ENCODE assay signal across 8 cellular contexts in genomic region chr19:19820774-19821315, GRCh38. TPM values are rescaled to one million over a fixed set of nuclear protein-coding genes. Genes with fewer than 3 reads are reported as not detected.
DNase-seq lines count a peak whose midpoint lies in the region; ATAC-seq and TF ChIP-seq lines count a peak whose summit lies in the region.

No MANE protein-coding gene starts in this region.

- no peaks in the 10 kb centered on the region for H3K27me3 Mint-ChIP-seq in activated CD8-positive, alpha-beta memory T cell treated with anti-CD3 and anti-CD28 coated beads, Interleukin-2, amount 10 ng/mL, durations not matched to agents 7 days and 5 days
- H3K27me3 Mint-ChIP-seq in activated naive CD8-positive, alpha-beta T cell treated with anti-CD3 and anti-CD28 coated beads, Interleukin-2, amount 50 U/mL, for 24 hours = no peaks in the 10 kb centered on the region

- H3K4me3 ChIP-seq in tibial artery = peak overlapping the region; percentile 67 to 70

- H3K27ac Mint-ChIP-seq in activated CD8-positive, alpha-beta memory T cell treated with anti-CD3 and anti-CD28 coated beads, Interleukin-2, amount 10 ng/mL, durations not matched to agents 7 days and 5 days = peak overlapping the region; percentile 99
- peak overlapping the region; percentile 97 for H3K27ac Mint-ChIP-seq in activated naive CD8-positive, alpha-beta T cell treated with anti-CD3 and anti-CD28 coated beads, Interleukin-2, amount 50 U/mL, for 24 hours

- no peak for DNase-seq in activated CD8-positive, alpha-beta memory T cell treated with anti-CD3 and anti-CD28 coated beads, Interleukin-2, amount 10 ng/mL, durations not matched to agents 7 days and 5 days
- DNase-seq in activated CD8-positive, alpha-beta memory T cell treated with anti-CD3 and anti-CD28 coated beads, Interleukin-2, amount 50 U/mL, for 4 hours = no peak
- DNase-seq in activated naive CD8-positive, alpha-beta T cell treated with anti-CD3 and anti-CD28 coated beads, Interleukin-2, amount 50 U/mL, for 24 hours = no peak
- peak; percentile 37 for DNase-seq in left kidney (ENCODE audit: low read depth, low spot score)
- no peak for DNase-seq in tibial artery
- DNase-seq in SK-N-DZ (ENCODE audit: low spot score) = no peak

- peaks cover 27% of the 10 kb centered on the region for H3K4me1 Mint-ChIP-seq in activated CD8-positive, alpha-beta memory T cell treated with anti-CD3 and anti-CD28 coated beads, Interleukin-2, amount 10 ng/mL, durations not matched to agents 7 days and 5 days
- peaks cover 65% of the 10 kb centered on the region for H3K4me1 Mint-ChIP-seq in activated naive CD8-positive, alpha-beta T cell treated with anti-CD3 and anti-CD28 coated beads, Interleukin-2, amount 50 U/mL, for 24 hours

- no peaks in the 10 kb centered on the region for H3K27me3 ChIP-seq in tibial artery

- H3K4me3 Mint-ChIP-seq in activated CD8-positive, alpha-beta memory T cell treated with anti-CD3 and anti-CD28 coated beads, Interleukin-2, amount 10 ng/mL, durations not matched to agents 7 days and 5 days = peak overlapping the region; percentile 99
- H3K4me3 Mint-ChIP-seq in activated naive CD8-positive, alpha-beta T cell treated with anti-CD3 and anti-CD28 coated beads, Interleukin-2, amount 50 U/mL, for 24 hours = peak overlapping the region; percentile 99

- CTCF ChIA-PET in activated CD8-positive, alpha-beta memory T cell treated with anti-CD3 and anti-CD28 coated beads, Interleukin-2, amount 10 ng/mL, durations not matched to agents 7 days and 5 days (lab: Charles Lee) = interaction anchor here (0.8 to 1.8 kb wide), 9 partner anchors 32 to 603 kb away, joined by 3 to 7 read pairs (median 3); partner anchors contain the start of genes GMIP, ZNF253 and ZNF93

- peak overlapping the region; percentile 91 to 95 for H3K27ac ChIP-seq in tibial artery

- intact Hi-C loops in tibial artery (cut with DNase I; ENCODE audit: low total_unique reads) = loop anchor here (5.0 kb wide), 1 partner anchor 46 kb away; the partner anchor contains the start of gene ZNF253

- H3K4me1 ChIP-seq in tibial artery = peaks cover 0 to 48% (median 16%) of the 10 kb centered on the region in 4 donors

- H3K36me3 Mint-ChIP-seq in activated CD8-positive, alpha-beta memory T cell treated with anti-CD3 and anti-CD28 coated beads, Interleukin-2, amount 10 ng/mL, durations not matched to agents 7 days and 5 days = peaks cover 66% of the 10 kb centered on the region
- peaks cover 58% of the 10 kb centered on the region for H3K36me3 Mint-ChIP-seq in activated naive CD8-positive, alpha-beta T cell treated with anti-CD3 and anti-CD28 coated beads, Interleukin-2, amount 50 U/mL, for 24 hours (ENCODE audit: low read depth)

- H3K36me3 ChIP-seq in tibial artery = peaks cover 0 to 4% (median 0%) of the 10 kb centered on the region in 3 donors

- peaks cover 29% of the 10 kb centered on the region for H3K9me3 Mint-ChIP-seq in activated CD8-positive, alpha-beta memory T cell treated with anti-CD3 and anti-CD28 coated beads, Interleukin-2, amount 10 ng/mL, durations not matched to agents 7 days and 5 days (ENCODE audit: low read depth)
- peaks cover 28% of the 10 kb centered on the region for H3K9me3 Mint-ChIP-seq in activated naive CD8-positive, alpha-beta T cell treated with anti-CD3 and anti-CD28 coated beads, Interleukin-2, amount 50 U/mL, for 24 hours

- ATAC-seq in activated CD8-positive, alpha-beta memory T cell treated with anti-CD3 and anti-CD28 coated beads, Interleukin-2, amount 10 ng/mL, durations not matched to agents 7 days and 5 days = no peak
- ATAC-seq in activated naive CD8-positive, alpha-beta T cell treated with anti-CD3 and anti-CD28 coated beads, Interleukin-2, amount 50 U/mL, for 24 hours = no peak
- ATAC-seq in GM21526 (IDR thresholded peaks at IDR 0.05; ENCODE audit: low FRiP score, unreplicated experiment) = no peak
- ATAC-seq in HG02870 (IDR thresholded peaks at IDR 0.05; ENCODE audit: unreplicated experiment) = no peak

- H3K9me3 ChIP-seq in tibial artery = no peaks in the 10 kb centered on the region

- TF ChIP-seq CTCF in tibial artery (IDR thresholded peaks at IDR 0.05) = no peak

RNA-seq across cellular contexts. Expression of gene ZNF506, which starts 0.7 kb away (rescaled TPM):
- total RNA-seq in activated CD8-positive, alpha-beta memory T cell treated with anti-CD3 and anti-CD28 coated beads, Interleukin-2, amount 10 ng/mL, durations not matched to agents 7 days and 5 days = 10 to 100 TPM; 16.8 to 27.4 TPM
- polyA plus RNA-seq in SK-N-DZ (2014; cell fraction: cytosol; rRNA removed) = 13.3 and 14.3 TPM in 2 replicates
- polyA plus RNA-seq in SK-N-DZ (2014; cell fraction: nucleus; rRNA removed) = 17.6 and 24.4 TPM in 2 replicates

RNA-seq across cellular contexts. Expression of gene ZNF253, which starts 44.8 kb away (rescaled TPM):
- 10 to 100 TPM; 19.9 to 20.2 TPM for total RNA-seq in activated CD8-positive, alpha-beta memory T cell treated with anti-CD3 and anti-CD28 coated beads, Interleukin-2, amount 10 ng/mL, durations not matched to agents 7 days and 5 days
- polyA plus RNA-seq in SK-N-DZ (2014; cell fraction: cytosol; rRNA removed) = 26.3 and 31.7 TPM in 2 replicates
- 21.3 and 27.7 TPM in 2 replicates for polyA plus RNA-seq in SK-N-DZ (2014; cell fraction: nucleus; rRNA removed)
